ENCODE assay signal across 1 cellular context in genomic region chr12:121956041-121956341, GRCh38.
TF ChIP-seq lines count a peak whose summit lies in the region.

No MANE protein-coding gene starts in this region.

TF ChIP-seq in GM23338, 12 proteins besides CTCF, POLR2A, EP300 and RAD21 (continued from another document):
- TF ChIP-seq, protein P1, sequence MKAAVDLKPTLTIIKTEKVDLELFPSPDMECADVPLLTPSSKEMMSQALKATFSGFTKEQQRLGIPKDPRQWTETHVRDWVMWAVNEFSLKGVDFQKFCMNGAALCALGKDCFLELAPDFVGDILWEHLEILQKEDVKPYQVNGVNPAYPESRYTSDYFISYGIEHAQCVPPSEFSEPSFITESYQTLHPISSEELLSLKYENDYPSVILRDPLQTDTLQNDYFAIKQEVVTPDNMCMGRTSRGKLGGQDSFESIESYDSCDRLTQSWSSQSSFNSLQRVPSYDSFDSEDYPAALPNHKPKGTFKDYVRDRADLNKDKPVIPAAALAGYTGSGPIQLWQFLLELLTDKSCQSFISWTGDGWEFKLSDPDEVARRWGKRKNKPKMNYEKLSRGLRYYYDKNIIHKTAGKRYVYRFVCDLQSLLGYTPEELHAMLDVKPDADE (IDR thresholded peaks at IDR 0.05) = no peak
- no peak for TF ChIP-seq POLR2AphosphoS5 (IDR thresholded peaks at IDR 0.05; ENCODE audit: low read depth)
- TF ChIP-seq ZNF462 (CRISPR knock-in tag; IDR thresholded peaks at IDR 0.05) = no peak
- no peak for TF ChIP-seq NANOG (IDR thresholded peaks at IDR 0.05; ENCODE audit: borderline replicate concordance)
- no peak for TF ChIP-seq ZNF114 (CRISPR knock-in tag; IDR thresholded peaks at IDR 0.05)
- no peak for TF ChIP-seq JUNB (IDR thresholded peaks at IDR 0.05; ENCODE audit: unreplicated experiment)
